8 cellular contexts compared by ENCODE assay signal in genomic region chr2:37232131-37232933, GRCh38. TPM values are rescaled to one million over a fixed set of nuclear protein-coding genes. Genes with fewer than 3 reads are reported as not detected.
A peak's percentile ranks its signal among the peaks of the same experiment; 100 is the strongest.
DNase-seq lines count a peak whose midpoint lies in the region; ATAC-seq and TF ChIP-seq lines count a peak whose summit lies in the region.

No MANE protein-coding gene starts in this region.

- ATAC-seq in GM21737 (IDR thresholded peaks at IDR 0.05; ENCODE audit: unreplicated experiment) = peak; percentile 16
- peak; percentile 25; the same call in 2 of the 3 replicates for ATAC-seq in RWPE2 (ENCODE audit: low read depth)
- peak; percentile 15 for ATAC-seq in esophagus mucosa
- ATAC-seq in GM21367 (IDR thresholded peaks at IDR 0.05; ENCODE audit: unreplicated experiment) = no peak

- peak overlapping the region; percentile 92 for H3K9ac ChIP-seq in neural cell (ENCODE audit: low read length)

- TF ChIP-seq RAD21 in neural cell (conservative IDR thresholded peaks at IDR 0.05) = no peak

- H2AFZ ChIP-seq in neural cell (ENCODE audit: low read depth, low read length) = peak overlapping the region; percentile 77

- H4K20me1 ChIP-seq in neural cell (ENCODE audit: insufficient read depth) = no peaks in the 10 kb centered on the region

- peak overlapping the region; percentile 97 for H3K4me3 ChIP-seq in BJ (ENCODE audit: low read depth, low read length)
- H3K4me3 ChIP-seq in RWPE2 (ENCODE audit: severe bottlenecking) = peak overlapping the region; percentile 77
- peak overlapping the region; percentile 88 for H3K4me3 ChIP-seq in neural cell (ENCODE audit: low read length)

- H3K36me3 ChIP-seq in BJ (ENCODE audit: control insufficient read depth, insufficient read depth, low read length) = peaks cover 7% of the 10 kb centered on the region
- H3K36me3 ChIP-seq in RWPE2 (ENCODE audit: low read depth) = peaks cover 54% of the 10 kb centered on the region
- H3K36me3 ChIP-seq in neural cell (ENCODE audit: insufficient read depth, low read length) = peaks cover 12% of the 10 kb centered on the region

- CTCF ChIA-PET in BJ (lab: Yijun Ruan, JAX) = interaction anchor here (0.6 to 1.3 kb wide), 2 partner anchors 63 to 68 kb away, joined by 3 to 4 read pairs; no protein-coding TSS in a partner anchor

- DNase-seq in BJ (ENCODE audit: low read depth) (no peak), RWPE2 (ENCODE audit: low spot score) (no peak), CD1c-positive myeloid dendritic cell (ENCODE audit: extremely low spot score) (no peak), 8988T (no peak)

- H3K27ac ChIP-seq in RWPE2 (ENCODE audit: poor library complexity, severe bottlenecking) (peak overlapping the region; percentile 66), neural cell (ENCODE audit: low read length) (peak overlapping the region; percentile 93)

- peaks cover 49% of the 10 kb centered on the region for H3K79me2 ChIP-seq in neural cell (replicated peaks; ENCODE audit: insufficient read depth, low read length)

- TF ChIP-seq CTCF in BJ (IDR thresholded peaks at IDR 0.05; ENCODE audit: insufficient read depth, low read depth, low read length) (no peak), RWPE2 (IDR thresholded peaks at IDR 0.05; ENCODE audit: poor library complexity, severe bottlenecking) (no peak), neural cell (IDR thresholded peaks at IDR 0.05; ENCODE audit: poor library complexity, severe bottlenecking) (no peak)

- H3K9me3 ChIP-seq in RWPE2 (ENCODE audit: severe bottlenecking) (no peaks in the 10 kb centered on the region), neural cell (ENCODE audit: low read length) (no peaks in the 10 kb centered on the region)

- H3K4me2 ChIP-seq in neural cell (ENCODE audit: low read length) = peak overlapping the region; percentile 89

- POLR2A ChIA-PET in BJ (lab: Charles Lee) = no interaction called here

- no peak for TF ChIP-seq EP300 in neural cell (conservative IDR thresholded peaks at IDR 0.05; ENCODE audit: poor library complexity, severe bottlenecking)

- no peaks in the 10 kb centered on the region for H3K9me2 ChIP-seq in neural cell (ENCODE audit: insufficient read depth, low read length)

- no peaks in the 10 kb centered on the region for H3F3A ChIP-seq in neural cell (ENCODE audit: insufficient read depth, low read length, poor library complexity, severe bottlenecking)

- no peaks in the 10 kb centered on the region for H3K27me3 ChIP-seq in BJ (ENCODE audit: control insufficient read depth, insufficient read depth, low read length)
- no peaks in the 10 kb centered on the region for H3K27me3 ChIP-seq in RWPE2 (ENCODE audit: insufficient read depth, poor library complexity, severe bottlenecking)
- H3K27me3 ChIP-seq in neural cell (ENCODE audit: insufficient read depth, low read depth, low read length) = no peaks in the 10 kb centered on the region

- H3K4me1 ChIP-seq in RWPE2 (ENCODE audit: insufficient read depth, poor library complexity, severe bottlenecking) = peaks cover 11% of the 10 kb centered on the region

TF ChIP-seq in neural cell, 6 proteins besides CTCF, POLR2A, EP300 and RAD21:
- TF ChIP-seq MXI1 (conservative IDR thresholded peaks at IDR 0.05; ENCODE audit: poor library complexity, severe bottlenecking) = peak; percentile 44
- no peak for TF ChIP-seq TAF1 (IDR thresholded peaks at IDR 0.05; ENCODE audit: low read depth)
- no peak for TF ChIP-seq SMC3 (conservative IDR thresholded peaks at IDR 0.05; ENCODE audit: poor library complexity)
- TF ChIP-seq POLR2AphosphoS5 (IDR thresholded peaks at IDR 0.05) = no peak
TF ChIP-seq in neural cell: peak in this region for 1.

RNA-seq across cellular contexts. Expression of gene NDUFAF7, which starts 0.9 kb away (rescaled TPM):
- polyA plus RNA-seq in BJ (2011; rRNA removed) = 9.5 and 17.3 TPM in 2 replicates
- 6.3 and 10.3 TPM in 2 replicates for polyA minus RNA-seq in BJ (2011; rRNA and poly(A)+ RNA removed)
- 6.9 TPM for total RNA-seq in esophagus mucosa
- polyA plus RNA-seq in neural cell = 127 and 132 TPM in 2 replicates
- 48.0 and 61.8 TPM in 2 replicates for polyA minus RNA-seq in neural cell

RNA-seq across cellular contexts. Expression of gene CEBPZ, which starts 0.9 kb away (rescaled TPM):
- polyA plus RNA-seq in BJ (2011; rRNA removed) (3.7 and 9.0 TPM in 2 replicates), neural cell (33.8 and 39.1 TPM in 2 replicates)
- 6.0 and 6.9 TPM in 2 replicates for polyA minus RNA-seq in BJ (2011; rRNA and poly(A)+ RNA removed)
- total RNA-seq in esophagus mucosa = 30.8 TPM
- 62.1 and 72.7 TPM in 2 replicates for polyA minus RNA-seq in neural cell

RNA-seq across cellular contexts. Expression of gene CEBPZOS, which starts 36.0 kb away (rescaled TPM):
- polyA plus RNA-seq in BJ (2011; rRNA removed) (24.6 and 40.0 TPM in 2 replicates), neural cell (4.9 and 5.0 TPM in 2 replicates)
- 7.7 and 9.3 TPM in 2 replicates for polyA minus RNA-seq in BJ (2011; rRNA and poly(A)+ RNA removed)
- 23.6 TPM for total RNA-seq in esophagus mucosa
- 5.7 and 8.0 TPM in 2 replicates for polyA minus RNA-seq in neural cell

RNA-seq across cellular contexts. Expression of gene SULT6B1, which starts 43.9 kb away (rescaled TPM):
- polyA plus RNA-seq in BJ (2011; rRNA removed) (not detected in 2 replicates), neural cell (not detected in 2 replicates)
- polyA minus RNA-seq in BJ (2011; rRNA and poly(A)+ RNA removed) = not detected in 2 replicates
- not detected for total RNA-seq in esophagus mucosa
- not detected in 2 replicates for polyA minus RNA-seq in neural cell
